In the genomic region with DNA sequence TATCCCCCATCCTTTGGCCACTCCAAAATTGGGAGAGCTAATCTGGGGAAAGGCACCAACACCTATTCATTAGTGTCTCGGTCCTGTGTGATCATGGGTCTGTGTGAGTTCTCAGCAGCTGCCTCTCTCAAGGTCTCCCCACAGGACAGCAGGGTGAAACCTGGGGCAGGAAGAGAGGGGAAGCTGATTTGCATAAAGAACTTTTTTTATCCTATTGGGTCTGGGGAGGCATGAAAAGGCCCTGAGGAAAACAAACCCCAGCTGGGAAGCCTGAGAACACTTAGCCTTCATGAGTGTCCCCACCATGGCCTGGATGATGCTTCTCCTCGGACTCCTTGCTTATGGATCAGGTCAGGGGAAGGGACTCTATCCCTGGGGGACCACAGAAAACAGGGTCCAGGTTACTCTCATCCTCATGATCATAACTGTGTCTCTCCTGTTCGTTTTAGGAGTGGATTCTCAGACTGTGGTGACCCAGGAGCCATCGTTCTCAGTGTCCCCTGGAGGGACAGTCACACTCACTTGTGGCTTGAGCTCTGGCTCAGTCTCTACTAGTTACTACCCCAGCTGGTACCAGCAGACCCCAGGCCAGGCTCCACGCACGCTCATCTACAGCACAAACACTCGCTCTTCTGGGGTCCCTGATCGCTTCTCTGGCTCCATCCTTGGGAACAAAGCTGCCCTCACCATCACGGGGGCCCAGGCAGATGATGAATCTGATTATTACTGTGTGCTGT, we compare ENCODE assay signal across 20 cellular contexts.
A peak's percentile ranks its signal among the peaks of the same experiment; 100 is the strongest.
DNase-seq lines count a peak whose midpoint lies in the region; ATAC-seq and TF ChIP-seq lines count a peak whose summit lies in the region.
"Had no signal": no experiment of that assay in that cellular context is flagged by ENCODE, and none has a peak within 500 bp of the region (broad histone marks: within the 10 kb centered on the region; RNA-seq: fewer than 3 reads in every experiment).

No MANE protein-coding gene starts in this region.

- no peaks in the 10 kb centered on the region for H3K9me2 ChIP-seq in MM.1S (replicated peaks; ENCODE audit: insufficient read depth, low read length)

- H3K27me3 ChIP-seq in MM.1S (replicated peaks; ENCODE audit: insufficient read depth, low read length) (no peaks in the 10 kb centered on the region), brain microvascular endothelial cell (replicated peaks) (peaks cover 46% of the 10 kb centered on the region)
- H3K27me3 ChIP-seq: pancreas, sigmoid colon had no signal

- no peak overlapping the region for H3K4me3 ChIP-seq in GM12864 (ENCODE audit: low read depth, low read length)
- peak overlapping the region; percentile 34 for H3K4me3 ChIP-seq in MM.1S (ENCODE audit: low read length)
- H3K4me3 ChIP-seq in brain microvascular endothelial cell (ENCODE audit: low read depth, low read length), result no peak overlapping the region
- H3K4me3 ChIP-seq: heart left ventricle, lower lobe of right lung, pancreas, sigmoid colon had no signal

- TF ChIP-seq CTCF in GM12864 (IDR thresholded peaks at IDR 0.05; ENCODE audit: low read depth, low read length, missing control alignments) (no peak), MM.1S (IDR thresholded peaks at IDR 0.05; ENCODE audit: low read length) (no peak), brain microvascular endothelial cell (IDR thresholded peaks at IDR 0.05; ENCODE audit: low read depth, low read length, missing control alignments) (no peak)

- H3K79me2 ChIP-seq in MM.1S (ENCODE audit: low read length), result no peaks in the 10 kb centered on the region

- no peaks in the 10 kb centered on the region for H3K9me3 ChIP-seq in MM.1S (replicated peaks; ENCODE audit: insufficient read depth, low read length)
- H3K9me3 ChIP-seq: Caco-2, lower lobe of right lung, pancreas, sigmoid colon had no signal

- in situ Hi-C loops in brain microvascular endothelial cell (cut with HindIII; ENCODE audit: low pct_ligation_motif_present, low sequenced_read_pairs), result no loop called here

- H3K27ac ChIP-seq in MM.1S (ENCODE audit: low read length), result peak overlapping the region; percentile 38; the same call in 1 of the 2 replicates
- H3K27ac ChIP-seq in brain microvascular endothelial cell, result no peak overlapping the region
- H3K27ac ChIP-seq: heart left ventricle, lower lobe of right lung, pancreas, sigmoid colon had no signal

- H3K4me1 ChIP-seq in MM.1S (ENCODE audit: low read length), result peaks cover 30% of the 10 kb centered on the region
- H3K4me1 ChIP-seq: Caco-2, heart left ventricle, lower lobe of right lung, pancreas, sigmoid colon had no signal

- peak overlapping the region; percentile 80 for H3K4me2 ChIP-seq in MM.1S (ENCODE audit: low read depth, low read length)

- H3K27ac Mint-ChIP-seq in memory B cell (peak overlapping the region; percentile 88), immature natural killer cell (peak overlapping the region in 1 of 6 donors; percentile 41)
- H3K27ac Mint-ChIP-seq: activated CD4-positive, alpha-beta T cell treated with anti-CD3 and anti-CD28 coated beads, Interleukin-2, amount 10 ng/mL, durations not matched to agents 7 days and 5 days; H9 had no signal

- H3K4me3 Mint-ChIP-seq in memory B cell (peak overlapping the region; percentile 76), immature natural killer cell (no peak overlapping the region)
- H3K4me3 Mint-ChIP-seq: activated CD4-positive, alpha-beta T cell treated with anti-CD3 and anti-CD28 coated beads, Interleukin-2, amount 10 ng/mL, durations not matched to agents 7 days and 5 days; H9 had no signal

- H3K36me3 Mint-ChIP-seq in memory B cell (peaks cover 40% of the 10 kb centered on the region), immature natural killer cell (no peaks in the 10 kb centered on the region)

- H3K36me3 ChIP-seq in MM.1S (replicated peaks; ENCODE audit: insufficient read depth, low read length) (no peaks in the 10 kb centered on the region), brain microvascular endothelial cell (replicated peaks) (no peaks in the 10 kb centered on the region)
- H3K36me3 ChIP-seq: heart left ventricle, lower lobe of right lung, pancreas, sigmoid colon had no signal

- H3K9ac ChIP-seq in MM.1S (ENCODE audit: low read length), result no peak overlapping the region

- DNase-seq in GM12864 (ENCODE audit: low read depth) (peak; percentile 45), MM.1S (peak; percentile 77), memory B cell (ENCODE audit: low spot score in 2 of 2) (peak in 1 of 2 donors; percentile 23), immature natural killer cell (no peak), COLO668 (lab: John Stamatoyannopoulos, UW; ENCODE audit: unreplicated experiment) (no peak), NCI-H1105 (lab: John Stamatoyannopoulos, UW) (no peak), brain microvascular endothelial cell (no peak)
- DNase-seq: activated CD4-positive, alpha-beta T cell treated with anti-CD3 and anti-CD28 coated beads, Interleukin-2, amount 10 ng/mL, durations not matched to agents 7 days and 5 days; activated naive CD4-positive, alpha-beta T cell; activated T-cell treated with anti-CD3 and anti-CD28 coated beads for 4 hours; Caco-2; H9; heart left ventricle; lower lobe of right lung; NCI-H1436 treated with DMSO at 0.1 percent for 48 hours; NCI-H2171; pancreas; sigmoid colon; stimulated activated CD4-positive, alpha-beta T cell treated with anti-CD3 and anti-CD28 coated beads, Interleukin-1b, Interleukin-23, amount 100 ng/mL, for 48 hours had no signal

- H3K4me1 Mint-ChIP-seq in memory B cell (peaks cover 25% of the 10 kb centered on the region), immature natural killer cell (no peaks in the 10 kb centered on the region)
- H3K4me1 Mint-ChIP-seq: H9 had no signal

- H4K20me1 ChIP-seq in MM.1S (ENCODE audit: insufficient read depth, low read length), result no peaks in the 10 kb centered on the region

- no peak overlapping the region for H2AFZ ChIP-seq in MM.1S (ENCODE audit: low read length)

- peaks cover 19% of the 10 kb centered on the region for H3K9me3 Mint-ChIP-seq in memory B cell
- no peaks in the 10 kb centered on the region for H3K9me3 Mint-ChIP-seq in immature natural killer cell
- H3K9me3 Mint-ChIP-seq: H9 had no signal

- peaks cover 19% of the 10 kb centered on the region for H3F3A ChIP-seq in MM.1S (ENCODE audit: insufficient read depth, low read length)

- H3K27me3 Mint-ChIP-seq in memory B cell, result no peaks in the 10 kb centered on the region
- H3K27me3 Mint-ChIP-seq in immature natural killer cell (ENCODE audit: low read depth in 3 of 3), result peaks cover 4 to 13% (median 8%) of the 10 kb centered on the region in 3 donors

- ATAC-seq in GM21515 (IDR thresholded peaks at IDR 0.05; ENCODE audit: unreplicated experiment) (peak; percentile 9), memory B cell (ENCODE audit: low read depth) (peak; percentile 44)
- ATAC-seq: heart left ventricle, pancreas had no signal

Comparison
In these comparisons a context has a peak if more than half of its experiments do, and no peak if none do; other contexts are left out.
1. DNase-seq: peak in GM12864 (single experiment) and MM.1S (single experiment); none in immature natural killer cell (0 of 3), COLO668 (single experiment), NCI-H1105 (single experiment) and brain microvascular endothelial cell (single experiment).